In genomic region chr3:141499304-141499703, GRCh38 we compare ENCODE assay signal across 14 cellular contexts. TPM values are rescaled to one million over a fixed set of nuclear protein-coding genes. Genes with fewer than 3 reads are reported as not detected.
DNase-seq lines count a peak whose midpoint lies in the region; ATAC-seq, FAIRE-seq and TF ChIP-seq lines count a peak whose summit lies in the region.
"Had no signal": no experiment of that assay in that cellular context is flagged by ENCODE, and none has a peak within 500 bp of the region (broad histone marks: within the 10 kb centered on the region; RNA-seq: fewer than 3 reads in every experiment).

No MANE protein-coding gene starts in this region.

- peak overlapping the region; percentile 90 for H3K27ac Mint-ChIP-seq in activated CD4-positive, alpha-beta memory T cell treated with anti-CD3 and anti-CD28 coated beads for 36 hours
- no peak overlapping the region for H3K27ac Mint-ChIP-seq in endothelial cell (ENCODE audit: unreplicated experiment)

- peak overlapping the region; percentile 35 for H3K4me3 Mint-ChIP-seq in activated CD4-positive, alpha-beta memory T cell treated with anti-CD3 and anti-CD28 coated beads for 36 hours
- no peak overlapping the region for H3K4me3 Mint-ChIP-seq in endothelial cell (ENCODE audit: unreplicated experiment)

- peaks cover 24 to 41% (median 31%) of the 10 kb centered on the region in 10 experiments for H3K4me1 ChIP-seq in BLaER1 treated with 17β-estradiol and CSF1 and Interleukin-3, amounts not matched to agents 10 nM and 100 nM
- H3K4me1 ChIP-seq in mucosa of rectum (ENCODE audit: control insufficient read depth in 2 of 2, insufficient read depth in 2 of 2, low read length in 2 of 2) (peaks cover 0 to 2% of the 10 kb centered on the region in 2 donors), esophagus muscularis mucosa (peaks cover 0 to 11% (median 8%) of the 10 kb centered on the region in 4 donors)

- TF ChIP-seq CTCF in esophagus muscularis mucosa (IDR thresholded peaks at IDR 0.05), result no peak
- no peak for TF ChIP-seq CTCF in endothelial cell (IDR thresholded peaks at IDR 0.05; ENCODE audit: unreplicated experiment)

- FAIRE-seq in GM18507 (lab: Jason Lieb, UNC), result peak; percentile 18

- H3K4me3 ChIP-seq in BLaER1 treated with 17β-estradiol and CSF1 and Interleukin-3, amounts not matched to agents 10 nM and 100 nM, result peak overlapping the region in 9 of 10 experiments; percentile 1 to 44 (median 31); a peak in 11 of 20 replicates
- H3K4me3 ChIP-seq in mucosa of rectum (ENCODE audit: low read length in 2 of 2) (no peak overlapping the region), esophagus muscularis mucosa (no peak overlapping the region)
- H3K4me3 ChIP-seq: lung, MG63, PC-9 had no signal

- POLR2A ChIA-PET in activated CD4-positive, alpha-beta memory T cell treated with anti-CD3 and anti-CD28 coated beads for 36 hours (lab: Charles Lee), result interaction anchor here (0.9 to 6.3 kb wide), 10 partner anchors 8 to 193 kb away, joined by 3 to 90 read pairs (median 5); partner anchors contain the start of gene RASA2

- H3K4me2 ChIP-seq in BLaER1 treated with 17β-estradiol and CSF1 and Interleukin-3, amounts not matched to agents 10 nM and 100 nM, result peak overlapping the region; percentile 73 to 92 (median 82)
- H3K4me2 ChIP-seq: PC-9 had no signal

- no peak for ATAC-seq in HG03457 (IDR thresholded peaks at IDR 0.05; ENCODE audit: unreplicated experiment)

- H3K9me3 Mint-ChIP-seq in activated CD4-positive, alpha-beta memory T cell treated with anti-CD3 and anti-CD28 coated beads for 36 hours, result peaks cover 3% of the 10 kb centered on the region
- H3K9me3 Mint-ChIP-seq in endothelial cell (ENCODE audit: unreplicated experiment), result no peaks in the 10 kb centered on the region

- peaks cover 0 to 62% (median 33%) of the 10 kb centered on the region in 11 experiments; a peak in 16 of 22 replicates for H3K36me3 ChIP-seq in BLaER1 treated with 17β-estradiol and CSF1 and Interleukin-3, amounts not matched to agents 10 nM and 100 nM
- H3K36me3 ChIP-seq in mucosa of rectum (ENCODE audit: control insufficient read depth in 2 of 2, insufficient read depth in 2 of 2, low read length in 2 of 2) (peaks cover 0 to 4% of the 10 kb centered on the region in 2 donors), esophagus muscularis mucosa (no peaks in the 10 kb centered on the region)

- peaks cover 19% of the 10 kb centered on the region for H3K36me3 Mint-ChIP-seq in activated CD4-positive, alpha-beta memory T cell treated with anti-CD3 and anti-CD28 coated beads for 36 hours
- H3K36me3 Mint-ChIP-seq in endothelial cell (ENCODE audit: low read depth, unreplicated experiment), result no peaks in the 10 kb centered on the region

- peaks cover 0 to 46% (median 0%) of the 10 kb centered on the region in 11 experiments; a peak in 6 of 22 replicates for H4K20me1 ChIP-seq in BLaER1 treated with 17β-estradiol and CSF1 and Interleukin-3, amounts not matched to agents 10 nM and 100 nM

- H3K27me3 ChIP-seq in BLaER1 treated with 17β-estradiol and CSF1 and Interleukin-3, amounts not matched to agents 10 nM and 100 nM, result no peaks in the 10 kb centered on the region
- no peaks in the 10 kb centered on the region for H3K27me3 ChIP-seq in mucosa of rectum (ENCODE audit: control insufficient read depth in 2 of 2, insufficient read depth in 2 of 2, low read length in 2 of 2)
- no peaks in the 10 kb centered on the region for H3K27me3 ChIP-seq in esophagus muscularis mucosa
- H3K27me3 ChIP-seq: brain microvascular endothelial cell, MG63 had no signal

- CTCF ChIA-PET in activated CD4-positive, alpha-beta memory T cell treated with anti-CD3 and anti-CD28 coated beads for 36 hours (lab: Charles Lee), result interaction anchor here (1.2 to 3.3 kb wide), 8 partner anchors 12 to 298 kb away, joined by 3 to 33 read pairs (median 7); partner anchors contain the start of gene RASA2

- H3K27me3 Mint-ChIP-seq in activated CD4-positive, alpha-beta memory T cell treated with anti-CD3 and anti-CD28 coated beads for 36 hours, result no peaks in the 10 kb centered on the region
- no peaks in the 10 kb centered on the region for H3K27me3 Mint-ChIP-seq in endothelial cell (ENCODE audit: unreplicated experiment)

- WGBS in esophagus muscularis mucosa, result 94% methylated on average over 5 of the region's 5 CpGs

- peaks cover 62% of the 10 kb centered on the region for H3K4me1 Mint-ChIP-seq in activated CD4-positive, alpha-beta memory T cell treated with anti-CD3 and anti-CD28 coated beads for 36 hours (ENCODE audit: low read depth)
- peaks cover 31% of the 10 kb centered on the region for H3K4me1 Mint-ChIP-seq in endothelial cell (ENCODE audit: unreplicated experiment)

- H3K27ac ChIP-seq in BLaER1 treated with 17β-estradiol and CSF1 and Interleukin-3, amounts not matched to agents 10 nM and 100 nM, result peak overlapping the region; percentile 76 to 90 (median 88)
- peak overlapping the region; percentile 24 to 58 for H3K27ac ChIP-seq in mucosa of rectum (ENCODE audit: low read depth in 2 of 2, low read length in 2 of 2)
- H3K27ac ChIP-seq in esophagus muscularis mucosa (replicated peaks in 1 of 4), result no peak overlapping the region
- H3K27ac ChIP-seq: brain microvascular endothelial cell, PC-9 had no signal

- intact Hi-C loops in activated CD4-positive, alpha-beta memory T cell treated with anti-CD3 and anti-CD28 coated beads for 36 hours (cut with micrococcal nuclease), result loop anchor here (1.0 to 10.0 kb wide), 5 partner anchors 11 to 295 kb away; no protein-coding TSS in a partner anchor
- intact Hi-C loops in esophagus muscularis mucosa (cut with DNase I), result no loop called here

- no peak for TF ChIP-seq EP300 in esophagus muscularis mucosa (IDR thresholded peaks at IDR 0.05)

- no peak for TF ChIP-seq POLR2A in esophagus muscularis mucosa (IDR thresholded peaks at IDR 0.05; ENCODE audit: low read depth)

- peak overlapping the region; percentile 38 to 70 (median 61); a peak in 20 of 22 replicates for H3K9ac ChIP-seq in BLaER1 treated with 17β-estradiol and CSF1 and Interleukin-3, amounts not matched to agents 10 nM and 100 nM
- H3K9ac ChIP-seq in mucosa of rectum (ENCODE audit: low read depth in 1 of 2, low read length in 2 of 2), result no peak overlapping the region

- H3K9me3 ChIP-seq in BLaER1 treated with 17β-estradiol and CSF1 and Interleukin-3, amounts not matched to agents 10 nM and 100 nM (replicated peaks in 1 of 11), result peaks cover 0 to 70% (median 20%) of the 10 kb centered on the region in 11 experiments; a peak in 16 of 22 replicates
- H3K9me3 ChIP-seq in mucosa of rectum (ENCODE audit: control insufficient read depth in 2 of 2, low read length in 2 of 2) (no peaks in the 10 kb centered on the region), esophagus muscularis mucosa (no peaks in the 10 kb centered on the region)
- H3K9me3 ChIP-seq: MG63 had no signal

- DNase-seq in GM18507 (ENCODE audit: extremely low spot score, insufficient read length, low read depth), result no peak
- no peak for DNase-seq in activated CD4-positive, alpha-beta memory T cell treated with anti-CD3 and anti-CD28 coated beads for 36 hours
- no peak for DNase-seq in iPS-NIHi11 (ENCODE audit: low spot score)
- no peak for DNase-seq in esophagus muscularis mucosa (ENCODE audit: extremely low spot score)
- DNase-seq in endothelial cell (ENCODE audit: low spot score), result no peak
- DNase-seq: brain microvascular endothelial cell, MG63, NCI-H2171, PC-9, posterior cingulate gyrus had no signal

RNA-seq across cellular contexts. Expression of gene RASA2, which starts 12.5 kb away (rescaled TPM):
- total RNA-seq in activated CD4-positive, alpha-beta memory T cell treated with anti-CD3 and anti-CD28 coated beads for 36 hours, result 10 to 100 TPM; 34.7 to 35.0 TPM
- total RNA-seq in esophagus muscularis mucosa (10 to 100 TPM in 3 of 4 donors, 1 to 10 TPM in 1; 9.1 to 12.8 (median 10.6) TPM), endothelial cell (ENCODE audit: unreplicated experiment) (32.5 TPM)

Comparison
In these comparisons a context has a peak if more than half of its experiments do, and no peak if none do; other contexts are left out.
1. H3K27ac ChIP-seq: peak in BLaER1 treated with 17β-estradiol and CSF1 and Interleukin-3, amounts not matched to agents 10 nM and 100 nM (11 of 11) and mucosa of rectum (2 of 2); none in esophagus muscularis mucosa (0 of 4).
2. H3K4me3 ChIP-seq: peak in BLaER1 treated with 17β-estradiol and CSF1 and Interleukin-3, amounts not matched to agents 10 nM and 100 nM (9 of 10); none in mucosa of rectum (0 of 2) and esophagus muscularis mucosa (0 of 4).
3. H3K9ac ChIP-seq: peak in BLaER1 treated with 17β-estradiol and CSF1 and Interleukin-3, amounts not matched to agents 10 nM and 100 nM (11 of 11); none in mucosa of rectum (0 of 2).